8 cellular contexts compared by ENCODE assay signal in genomic region chr16:4538067-4538385, GRCh38. TPM values are rescaled to one million over a fixed set of nuclear protein-coding genes. Genes with fewer than 3 reads are reported as not detected.
DNase-seq lines count a peak whose midpoint lies in the region; ATAC-seq and TF ChIP-seq lines count a peak whose summit lies in the region.

No MANE protein-coding gene starts in this region.

- no peak overlapping the region for H2BK120ac ChIP-seq in mesendoderm (ENCODE audit: low read depth, low read length)

- H3K79me1 ChIP-seq in mesendoderm (ENCODE audit: low read length): peaks cover 15% of the 10 kb centered on the region

- intact Hi-C loops in A673 (cut with micrococcal nuclease; ENCODE audit: unreplicated experiment) (no loop called here), uterus (cut with DNase I; ENCODE audit: low total_unique reads) (no loop called here)

- peaks cover 14% of the 10 kb centered on the region for H3K9me3 ChIP-seq in A673 (ENCODE audit: low read depth, low read length, poor library complexity, severe bottlenecking)
- peaks cover 14% of the 10 kb centered on the region for H3K9me3 ChIP-seq in HUES6 (ENCODE audit: control insufficient read depth, insufficient read depth, low read depth, low read length)
- no peaks in the 10 kb centered on the region for H3K9me3 ChIP-seq in uterus

- H3K4me2 ChIP-seq in mesendoderm (ENCODE audit: low read length): peak overlapping the region; percentile 61

- H3K18ac ChIP-seq in mesendoderm (ENCODE audit: low read length): peak overlapping the region; percentile 19

- BruUV-seq in A673 (replicated peaks; lab: Mats Ljungman, UMichigan): no TSS peak

- peak overlapping the region; percentile 85 for H3K9ac ChIP-seq in HUES6 (ENCODE audit: low read length)
- H3K9ac ChIP-seq in mesendoderm (ENCODE audit: low read length): peak overlapping the region; percentile 89

- H2AK5ac ChIP-seq in mesendoderm (ENCODE audit: low read length): no peak overlapping the region

- H3K56ac ChIP-seq in mesendoderm (ENCODE audit: low read length): peak overlapping the region; percentile 90

- CTCF ChIA-PET in A673 (lab: Charles Lee): interaction anchor here (0.6 to 1.1 kb wide), 2 partner anchors 10 to 12 kb away, joined by 9 to 11 read pairs; no protein-coding TSS in a partner anchor

- no peak overlapping the region for H3K23ac ChIP-seq in mesendoderm (ENCODE audit: low read length)

- DNase-seq in A673 (ENCODE audit: low spot score) (no peak), choroid plexus epithelial cell (ENCODE audit: low read depth) (no peak), mesendoderm (peak; percentile 25), uterus (no peak), NCI-H1105 (lab: John Stamatoyannopoulos, UW) (no peak)

- H3K27me3 ChIP-seq in A673 (replicated peaks; ENCODE audit: insufficient read depth, low read depth, low read length, poor library complexity) (no peaks in the 10 kb centered on the region), HUES6 (ENCODE audit: control insufficient read depth, insufficient read depth, low read length) (peaks cover 12% of the 10 kb centered on the region), mesendoderm (ENCODE audit: insufficient read depth, low read length, poor library complexity) (no peaks in the 10 kb centered on the region), uterus (no peaks in the 10 kb centered on the region)

- H3K79me2 ChIP-seq in mesendoderm (ENCODE audit: control insufficient read depth, insufficient read depth, low read length): peaks cover 5% of the 10 kb centered on the region

- ATAC-seq in GM19324 (IDR thresholded peaks at IDR 0.05; ENCODE audit: low FRiP score, unreplicated experiment) (peak; percentile 20), GM21447 (IDR thresholded peaks at IDR 0.05; ENCODE audit: unreplicated experiment) (no peak)

- no peak overlapping the region for H2BK15ac ChIP-seq in mesendoderm (replicated peaks; ENCODE audit: low read depth)

- H3K27ac ChIP-seq in A673 (ENCODE audit: low read depth, low read length, poor library complexity, severe bottlenecking) (peak overlapping the region; percentile 55), HUES6 (ENCODE audit: low read depth, low read length) (peak overlapping the region; percentile 75; the same call in 1 of the 2 replicates), mesendoderm (ENCODE audit: low read depth, low read length) (no peak overlapping the region), uterus (peak overlapping the region; percentile 89 to 91)

- TF ChIP-seq CTCF in A673 (conservative IDR thresholded peaks at IDR 0.05; ENCODE audit: low read depth, low read length) (no peak), choroid plexus epithelial cell (conservative IDR thresholded peaks at IDR 0.05; ENCODE audit: low read depth, low read length) (no peak), uterus (IDR thresholded peaks at IDR 0.05) (no peak)

- H3K4me1 ChIP-seq in A673 (ENCODE audit: insufficient read depth, low read length, poor library complexity, severe bottlenecking): peaks cover 3% of the 10 kb centered on the region
- H3K4me1 ChIP-seq in HUES6 (ENCODE audit: control insufficient read depth, insufficient read depth, low read length): peaks cover 17% of the 10 kb centered on the region
- H3K4me1 ChIP-seq in mesendoderm (ENCODE audit: control insufficient read depth, low read depth, low read length): no peaks in the 10 kb centered on the region
- H3K4me1 ChIP-seq in uterus: no peaks in the 10 kb centered on the region

- no peaks in the 10 kb centered on the region for H3K36me3 ChIP-seq in A673 (ENCODE audit: insufficient read depth, low read length, poor library complexity, severe bottlenecking)
- H3K36me3 ChIP-seq in HUES6 (ENCODE audit: control insufficient read depth, insufficient read depth, low read length): peaks cover 12% of the 10 kb centered on the region
- H3K36me3 ChIP-seq in mesendoderm (ENCODE audit: control insufficient read depth, insufficient read depth, low read length): peaks cover 1% of the 10 kb centered on the region
- no peaks in the 10 kb centered on the region for H3K36me3 ChIP-seq in uterus

- WGBS in mesendoderm (ENCODE audit: extremely low coverage, insufficient coverage, low lambda C conversion rate): no CpG with 5 or more reads among the region's 37 CpGs

- H2BK5ac ChIP-seq in mesendoderm (ENCODE audit: low read length): no peak overlapping the region

- POLR2A ChIA-PET in A673 (lab: Charles Lee; ENCODE audit: low non-redundant PET): no interaction called here

- no peak overlapping the region for H4K5ac ChIP-seq in mesendoderm (ENCODE audit: low read length)

- H4K8ac ChIP-seq in mesendoderm (ENCODE audit: low read depth, low read length): no peak overlapping the region

- peak overlapping the region; percentile 64 for H3K4ac ChIP-seq in mesendoderm (ENCODE audit: low read depth, low read length)

- TF ChIP-seq POLR2A in uterus (IDR thresholded peaks at IDR 0.05): no peak

- peak overlapping the region; percentile 60 for H3K4me3 ChIP-seq in A673 (ENCODE audit: low read depth, low read length, poor library complexity, severe bottlenecking)
- H3K4me3 ChIP-seq in HUES6 (ENCODE audit: low read depth, low read length): peak overlapping the region; percentile 77
- peak overlapping the region; percentile 79 for H3K4me3 ChIP-seq in choroid plexus epithelial cell (ENCODE audit: low read depth, low read length)
- peak overlapping the region; percentile 88 for H3K4me3 ChIP-seq in mesendoderm (ENCODE audit: low read length)
- peak overlapping the region; percentile 60 to 83 for H3K4me3 ChIP-seq in uterus

RNA-seq across cellular contexts. Expression of gene CDIP1, which starts 0.5 kb away (rescaled TPM):
- total RNA-seq in A673 (2021) (12.8 and 14.4 TPM in 2 replicates), uterus (10 to 100 TPM in 2 of 4 donors, 1 to 10 TPM in 2; 5.0 to 40.6 (median 11.1) TPM)
- 27.3 TPM for polyA plus RNA-seq in mesendoderm (2013, experiment 1 of 2)
- polyA plus RNA-seq in mesendoderm (2013, experiment 2 of 2): 28.1 TPM

RNA-seq across cellular contexts. Expression of gene C16orf96, which starts 18.1 kb away (rescaled TPM):
- total RNA-seq in A673 (2021) (not detected in 2 replicates), uterus (under 1 TPM in 3 of 4 donors, not detected in 1; 0.26 to 0.35 (median 0.30) TPM)
- polyA plus RNA-seq in mesendoderm (2013, experiment 1 of 2): 0.20 TPM
- polyA plus RNA-seq in mesendoderm (2013, experiment 2 of 2): 0.27 TPM
